In genomic region chrX:53093748-53094583, GRCh38 we compare ENCODE assay signal across 8 cellular contexts. TPM values are rescaled to one million over a fixed set of nuclear protein-coding genes. Genes with fewer than 3 reads are reported as not detected.
DNase-seq lines count a peak whose midpoint lies in the region; ATAC-seq and TF ChIP-seq lines count a peak whose summit lies in the region.

TSS of gene KANTR (plus strand) at chrX:53094142. CDS start at chrX:53124273, 30,131 bp downstream.

- DNase-seq in GM06990 (ENCODE audit: extremely low read depth, insufficient read length) (peak; percentile 85), NCI-H1048 (lab: John Stamatoyannopoulos, UW) (peak; percentile 81), glomerular visceral epithelial cell (ENCODE audit: extremely low spot score) (peak; percentile 92), occipital lobe (lab: John Stamatoyannopoulos, UW) (peak; percentile 85)

- H3K36me3 ChIP-seq in GM06990 (ENCODE audit: control insufficient read depth, insufficient read depth, low read length) (no peaks in the 10 kb centered on the region), thymus (ENCODE audit: control insufficient read depth, insufficient read depth) (no peaks in the 10 kb centered on the region)

- H3K4me1 Mint-ChIP-seq in activated naive CD8-positive, alpha-beta T cell (ENCODE audit: low read depth), result peaks cover 20% of the 10 kb centered on the region

- peak within 1 kb of the TSS; percentile 92 for H3K27ac ChIP-seq in thymus (ENCODE audit: low read depth)

- H3K27me3 ChIP-seq in GM06990 (replicated peaks; ENCODE audit: control insufficient read depth, insufficient read depth, low read length), result no peaks in the 10 kb centered on the region
- H3K27me3 ChIP-seq in thymus (ENCODE audit: control insufficient read depth, insufficient read depth), result no peaks in the 10 kb centered on the region

- H3K4me1 ChIP-seq in thymus (ENCODE audit: control insufficient read depth, insufficient read depth, low read length), result no peaks in the 10 kb centered on the region

- H3K9me3 ChIP-seq in thymus (ENCODE audit: control insufficient read depth), result no peaks in the 10 kb centered on the region

- peak within 1 kb of the TSS; percentile 82 for H3K4me3 ChIP-seq in GM06990 (replicated peaks; ENCODE audit: low read depth, low read length)
- peak within 1 kb of the TSS; percentile 70 for H3K4me3 ChIP-seq in thymus (ENCODE audit: low read length)

- H3K4me3 Mint-ChIP-seq in activated naive CD8-positive, alpha-beta T cell, result peak within 1 kb of the TSS; percentile 92

- no peaks in the 10 kb centered on the region for H3K36me3 Mint-ChIP-seq in activated naive CD8-positive, alpha-beta T cell

- H3K9me3 Mint-ChIP-seq in activated naive CD8-positive, alpha-beta T cell (ENCODE audit: low read depth), result no peaks in the 10 kb centered on the region

- no peaks in the 10 kb centered on the region for H3K27me3 Mint-ChIP-seq in activated naive CD8-positive, alpha-beta T cell

- under 1% methylated on average over 67 of the region's 67 CpGs for WGBS in thymus

- no peak for TF ChIP-seq CTCF in GM06990 (IDR thresholded peaks at IDR 0.05; ENCODE audit: insufficient read depth, low read length, poor library complexity, severe bottlenecking)

- H3K27ac Mint-ChIP-seq in activated naive CD8-positive, alpha-beta T cell, result peak within 1 kb of the TSS; percentile 90

- ATAC-seq in HG02571 (IDR thresholded peaks at IDR 0.05; ENCODE audit: unreplicated experiment), result peak; percentile 78
- peak; percentile 90 for ATAC-seq in SK-N-SH treated with all-trans-retinoic acid at 6 μM for 48 hours

TF ChIP-seq in SK-N-SH treated with all-trans-retinoic acid at 6 μM for 48 hours, 23 proteins besides CTCF, POLR2A, EP300 and RAD21:
- TF ChIP-seq ZFP30 (CRISPR knock-in tag; IDR thresholded peaks at IDR 0.05) (no peak), CSDC2 (CRISPR knock-in tag; IDR thresholded peaks at IDR 0.05) (no peak), GLIS3 (CRISPR knock-in tag; IDR thresholded peaks at IDR 0.05) (no peak), OSR1 (CRISPR knock-in tag; IDR thresholded peaks at IDR 0.05) (no peak), TOX (CRISPR knock-in tag; IDR thresholded peaks at IDR 0.05; ENCODE audit: borderline replicate concordance) (no peak), CSRNP3 (CRISPR knock-in tag; IDR thresholded peaks at IDR 0.05) (no peak), ZFP3 (CRISPR knock-in tag; IDR thresholded peaks at IDR 0.05) (no peak), ZNF565 (CRISPR knock-in tag; conservative IDR thresholded peaks at IDR 0.05; ENCODE audit: low read depth) (no peak), POU6F1 (CRISPR knock-in tag; IDR thresholded peaks at IDR 0.05; ENCODE audit: borderline replicate concordance, low read depth) (no peak), TCF4 (CRISPR knock-in tag; IDR thresholded peaks at IDR 0.05; ENCODE audit: borderline replicate concordance) (no peak), PPARA (CRISPR knock-in tag; IDR thresholded peaks at IDR 0.05; ENCODE audit: borderline replicate concordance) (no peak), ARNTL (CRISPR knock-in tag; IDR thresholded peaks at IDR 0.05; ENCODE audit: borderline replicate concordance, low read depth) (no peak), TSHZ2 (CRISPR knock-in tag; IDR thresholded peaks at IDR 0.05) (no peak), ESRRG (CRISPR knock-in tag; IDR thresholded peaks at IDR 0.05) (no peak)

RNA-seq across cellular contexts. Expression of gene KANTR, which starts in this region (rescaled TPM):
- total RNA-seq in occipital lobe, result 31.4 TPM
- 16.6 TPM for polyA plus RNA-seq in thymus

Comparison
In these comparisons a context has a peak if more than half of its experiments do, and no peak if none do; other contexts are left out.
1. Peak in every context shown above with its lines: DNase-seq, ATAC-seq, H3K4me3 ChIP-seq and H3K27ac ChIP-seq.